ENCODE assay signal across 1 cellular context in the genomic region with DNA sequence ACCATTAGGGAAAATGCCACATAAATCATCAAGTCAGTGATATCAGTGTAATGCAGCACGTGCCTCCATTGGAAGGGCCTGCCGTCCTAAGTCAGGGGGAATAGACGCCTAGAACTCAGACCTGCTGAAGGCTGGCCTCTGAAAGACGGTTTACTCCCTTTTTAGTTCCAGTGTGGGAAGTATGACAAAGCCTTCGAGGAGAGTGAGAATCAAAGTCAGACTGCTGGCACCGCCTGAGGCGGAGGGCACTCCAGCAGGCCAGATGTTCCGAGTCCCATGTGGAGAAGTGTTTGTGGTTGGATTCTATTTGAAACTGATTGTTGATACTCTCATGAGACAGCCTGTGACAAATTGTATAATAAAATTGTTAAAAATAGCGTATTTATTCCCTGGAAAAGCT.
TF ChIP-seq lines count a peak whose summit lies in the region.

No MANE protein-coding gene starts in this region.

TF ChIP-seq in GM23338, 12 proteins besides CTCF, POLR2A, EP300 and RAD21 (continued from another document):
- TF ChIP-seq, protein P1, sequence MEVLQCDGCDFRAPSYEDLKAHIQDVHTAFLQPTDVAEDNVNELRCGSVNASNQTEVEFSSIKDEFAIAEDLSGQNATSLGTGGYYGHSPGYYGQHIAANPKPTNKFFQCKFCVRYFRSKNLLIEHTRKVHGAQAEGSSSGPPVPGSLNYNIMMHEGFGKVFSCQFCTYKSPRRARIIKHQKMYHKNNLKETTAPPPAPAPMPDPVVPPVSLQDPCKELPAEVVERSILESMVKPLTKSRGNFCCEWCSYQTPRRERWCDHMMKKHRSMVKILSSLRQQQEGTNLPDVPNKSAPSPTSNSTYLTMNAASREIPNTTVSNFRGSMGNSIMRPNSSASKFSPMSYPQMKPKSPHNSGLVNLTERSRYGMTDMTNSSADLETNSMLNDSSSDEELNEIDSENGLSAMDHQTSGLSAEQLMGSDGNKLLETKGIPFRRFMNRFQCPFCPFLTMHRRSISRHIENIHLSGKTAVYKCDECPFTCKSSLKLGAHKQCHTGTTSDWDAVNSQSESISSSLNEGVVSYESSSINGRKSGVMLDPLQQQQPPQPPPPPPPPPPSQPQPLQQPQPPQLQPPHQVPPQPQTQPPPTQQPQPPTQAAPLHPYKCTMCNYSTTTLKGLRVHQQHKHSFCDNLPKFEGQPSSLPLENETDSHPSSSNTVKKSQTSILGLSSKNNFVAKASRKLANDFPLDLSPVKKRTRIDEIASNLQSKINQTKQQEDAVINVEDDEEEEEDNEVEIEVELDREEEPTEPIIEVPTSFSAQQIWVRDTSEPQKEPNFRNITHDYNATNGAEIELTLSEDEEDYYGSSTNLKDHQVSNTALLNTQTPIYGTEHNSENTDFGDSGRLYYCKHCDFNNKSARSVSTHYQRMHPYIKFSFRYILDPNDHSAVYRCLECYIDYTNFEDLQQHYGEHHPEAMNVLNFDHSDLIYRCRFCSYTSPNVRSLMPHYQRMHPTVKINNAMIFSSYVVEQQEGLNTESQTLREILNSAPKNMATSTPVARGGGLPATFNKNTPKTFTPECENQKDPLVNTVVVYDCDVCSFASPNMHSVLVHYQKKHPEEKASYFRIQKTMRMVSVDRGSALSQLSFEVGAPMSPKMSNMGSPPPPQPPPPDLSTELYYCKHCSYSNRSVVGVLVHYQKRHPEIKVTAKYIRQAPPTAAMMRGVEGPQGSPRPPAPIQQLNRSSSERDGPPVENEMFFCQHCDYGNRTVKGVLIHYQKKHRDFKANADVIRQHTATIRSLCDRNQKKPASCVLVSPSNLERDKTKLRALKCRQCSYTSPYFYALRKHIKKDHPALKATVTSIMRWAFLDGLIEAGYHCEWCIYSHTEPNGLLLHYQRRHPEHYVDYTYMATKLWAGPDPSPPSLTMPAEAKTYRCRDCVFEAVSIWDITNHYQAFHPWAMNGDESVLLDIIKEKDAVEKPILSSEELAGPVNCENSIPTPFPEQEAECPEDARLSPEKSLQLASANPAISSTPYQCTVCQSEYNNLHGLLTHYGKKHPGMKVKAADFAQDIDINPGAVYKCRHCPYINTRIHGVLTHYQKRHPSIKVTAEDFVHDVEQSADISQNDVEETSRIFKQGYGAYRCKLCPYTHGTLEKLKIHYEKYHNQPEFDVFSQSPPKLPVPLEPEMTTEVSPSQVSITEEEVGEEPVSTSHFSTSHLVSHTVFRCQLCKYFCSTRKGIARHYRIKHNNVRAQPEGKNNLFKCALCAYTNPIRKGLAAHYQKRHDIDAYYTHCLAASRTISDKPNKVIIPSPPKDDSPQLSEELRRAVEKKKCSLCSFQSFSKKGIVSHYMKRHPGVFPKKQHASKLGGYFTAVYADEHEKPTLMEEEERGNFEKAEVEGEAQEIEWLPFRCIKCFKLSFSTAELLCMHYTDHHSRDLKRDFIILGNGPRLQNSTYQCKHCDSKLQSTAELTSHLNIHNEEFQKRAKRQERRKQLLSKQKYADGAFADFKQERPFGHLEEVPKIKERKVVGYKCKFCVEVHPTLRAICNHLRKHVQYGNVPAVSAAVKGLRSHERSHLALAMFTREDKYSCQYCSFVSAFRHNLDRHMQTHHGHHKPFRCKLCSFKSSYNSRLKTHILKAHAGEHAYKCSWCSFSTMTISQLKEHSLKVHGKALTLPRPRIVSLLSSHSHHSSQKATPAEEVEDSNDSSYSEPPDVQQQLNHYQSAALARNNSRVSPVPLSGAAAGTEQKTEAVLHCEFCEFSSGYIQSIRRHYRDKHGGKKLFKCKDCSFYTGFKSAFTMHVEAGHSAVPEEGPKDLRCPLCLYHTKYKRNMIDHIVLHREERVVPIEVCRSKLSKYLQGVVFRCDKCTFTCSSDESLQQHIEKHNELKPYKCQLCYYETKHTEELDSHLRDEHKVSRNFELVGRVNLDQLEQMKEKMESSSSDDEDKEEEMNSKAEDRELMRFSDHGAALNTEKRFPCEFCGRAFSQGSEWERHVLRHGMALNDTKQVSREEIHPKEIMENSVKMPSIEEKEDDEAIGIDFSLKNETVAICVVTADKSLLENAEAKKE (CRISPR knock-in tag; IDR thresholded peaks at IDR 0.05), result no peak
- TF ChIP-seq STAT1 (IDR thresholded peaks at IDR 0.05; ENCODE audit: unreplicated experiment) (no peak), CREB1 (CRISPR knock-in tag; IDR thresholded peaks at IDR 0.05; ENCODE audit: low read depth) (no peak), NANOG (IDR thresholded peaks at IDR 0.05; ENCODE audit: borderline replicate concordance) (no peak), POLR2AphosphoS5 (IDR thresholded peaks at IDR 0.05; ENCODE audit: low read depth) (no peak), ZNF114 (CRISPR knock-in tag; IDR thresholded peaks at IDR 0.05) (no peak), ZNF331 (CRISPR knock-in tag; IDR thresholded peaks at IDR 0.05; ENCODE audit: low read depth) (no peak), EZH2 (IDR thresholded peaks at IDR 0.05; ENCODE audit: low read depth, unreplicated experiment) (no peak), JUNB (IDR thresholded peaks at IDR 0.05; ENCODE audit: unreplicated experiment) (no peak)
- TF ChIP-seq, protein P2, sequence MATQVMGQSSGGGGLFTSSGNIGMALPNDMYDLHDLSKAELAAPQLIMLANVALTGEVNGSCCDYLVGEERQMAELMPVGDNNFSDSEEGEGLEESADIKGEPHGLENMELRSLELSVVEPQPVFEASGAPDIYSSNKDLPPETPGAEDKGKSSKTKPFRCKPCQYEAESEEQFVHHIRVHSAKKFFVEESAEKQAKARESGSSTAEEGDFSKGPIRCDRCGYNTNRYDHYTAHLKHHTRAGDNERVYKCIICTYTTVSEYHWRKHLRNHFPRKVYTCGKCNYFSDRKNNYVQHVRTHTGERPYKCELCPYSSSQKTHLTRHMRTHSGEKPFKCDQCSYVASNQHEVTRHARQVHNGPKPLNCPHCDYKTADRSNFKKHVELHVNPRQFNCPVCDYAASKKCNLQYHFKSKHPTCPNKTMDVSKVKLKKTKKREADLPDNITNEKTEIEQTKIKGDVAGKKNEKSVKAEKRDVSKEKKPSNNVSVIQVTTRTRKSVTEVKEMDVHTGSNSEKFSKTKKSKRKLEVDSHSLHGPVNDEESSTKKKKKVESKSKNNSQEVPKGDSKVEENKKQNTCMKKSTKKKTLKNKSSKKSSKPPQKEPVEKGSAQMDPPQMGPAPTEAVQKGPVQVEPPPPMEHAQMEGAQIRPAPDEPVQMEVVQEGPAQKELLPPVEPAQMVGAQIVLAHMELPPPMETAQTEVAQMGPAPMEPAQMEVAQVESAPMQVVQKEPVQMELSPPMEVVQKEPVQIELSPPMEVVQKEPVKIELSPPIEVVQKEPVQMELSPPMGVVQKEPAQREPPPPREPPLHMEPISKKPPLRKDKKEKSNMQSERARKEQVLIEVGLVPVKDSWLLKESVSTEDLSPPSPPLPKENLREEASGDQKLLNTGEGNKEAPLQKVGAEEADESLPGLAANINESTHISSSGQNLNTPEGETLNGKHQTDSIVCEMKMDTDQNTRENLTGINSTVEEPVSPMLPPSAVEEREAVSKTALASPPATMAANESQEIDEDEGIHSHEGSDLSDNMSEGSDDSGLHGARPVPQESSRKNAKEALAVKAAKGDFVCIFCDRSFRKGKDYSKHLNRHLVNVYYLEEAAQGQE (IDR thresholded peaks at IDR 0.05; ENCODE audit: unreplicated experiment), result no peak
- TF ChIP-seq, protein P3, sequence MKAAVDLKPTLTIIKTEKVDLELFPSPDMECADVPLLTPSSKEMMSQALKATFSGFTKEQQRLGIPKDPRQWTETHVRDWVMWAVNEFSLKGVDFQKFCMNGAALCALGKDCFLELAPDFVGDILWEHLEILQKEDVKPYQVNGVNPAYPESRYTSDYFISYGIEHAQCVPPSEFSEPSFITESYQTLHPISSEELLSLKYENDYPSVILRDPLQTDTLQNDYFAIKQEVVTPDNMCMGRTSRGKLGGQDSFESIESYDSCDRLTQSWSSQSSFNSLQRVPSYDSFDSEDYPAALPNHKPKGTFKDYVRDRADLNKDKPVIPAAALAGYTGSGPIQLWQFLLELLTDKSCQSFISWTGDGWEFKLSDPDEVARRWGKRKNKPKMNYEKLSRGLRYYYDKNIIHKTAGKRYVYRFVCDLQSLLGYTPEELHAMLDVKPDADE (IDR thresholded peaks at IDR 0.05), result no peak
